Comparison of ENCODE assay signal across 17 cellular contexts in genomic region chrX:132564026-132564425, GRCh38.
"Had no signal": no experiment of that assay in that cellular context is flagged by ENCODE, and none has a peak within 500 bp of the region (broad histone marks: within the 10 kb centered on the region; RNA-seq: fewer than 3 reads in every experiment).

No MANE protein-coding gene starts in this region.

- DNase-seq: activated B cell treated with CpG ODN at 0.5 μM for 24 hours; activated CD4-positive, alpha-beta T cell treated with anti-CD3 and anti-CD28 coated beads, Interleukin-2, amount 10 ng/mL, durations not matched to agents 7 days and 5 days; activated CD8-positive, alpha-beta memory T cell treated with anti-CD3 and anti-CD28 coated beads for 24 hours; activated naive CD4-positive, alpha-beta T cell treated with anti-CD3 and anti-CD28 coated beads for 36 hours; activated T-cell treated with anti-CD3 and anti-CD28 coated beads for 4 hours; central memory CD4-positive, alpha-beta T cell; effector CD8-positive, alpha-beta T cell; immature natural killer cell; left colon; natural killer cell; nucleus accumbens; right lobe of liver; stimulated activated CD4-positive, alpha-beta T cell treated with anti-CD3 and anti-CD28 coated beads, Interleukin-2, amount 100 ng/mL, for 24 hours; stimulated activated naive CD4-positive, alpha-beta T cell; T-helper 17 cell; trophoblast cell had no signal

- H3K4me3 ChIP-seq: coronary artery, right lobe of liver had no signal

- H3K9me3 ChIP-seq: right lobe of liver had no signal

- H3K36me3 ChIP-seq: right lobe of liver had no signal
